ENCODE assay signal across 8 cellular contexts in genomic region chr12:53726946-53727309, GRCh38. TPM values are rescaled to one million over a fixed set of nuclear protein-coding genes. Genes with fewer than 3 reads are reported as not detected.
DNase-seq lines count a peak whose midpoint lies in the region; ATAC-seq and TF ChIP-seq lines count a peak whose summit lies in the region.

No MANE protein-coding gene starts in this region.

- peaks cover 17% of the 10 kb centered on the region for H3K27me3 Mint-ChIP-seq in brain

- H3K36me3 Mint-ChIP-seq in brain: peaks cover 36% of the 10 kb centered on the region

- H3K4me1 ChIP-seq in lower lobe of right lung (peaks cover 26% of the 10 kb centered on the region), urinary bladder (ENCODE audit: insufficient read depth) (no peaks in the 10 kb centered on the region)

- WGBS in urinary bladder: 1% methylated on average over 15 of the region's 15 CpGs

- H3K27ac ChIP-seq in C4-2B: peak overlapping the region; percentile 32
- peak overlapping the region; percentile 80 for H3K27ac ChIP-seq in lower lobe of right lung
- peak overlapping the region; percentile 54 for H3K27ac ChIP-seq in urinary bladder (ENCODE audit: low read depth)

- no peaks in the 10 kb centered on the region for H3K9me3 ChIP-seq in lower lobe of right lung

- peak overlapping the region; percentile 91 to 97 (median 96) for H3K4me3 Mint-ChIP-seq in brain

- TF ChIP-seq CTCF in C4-2B (conservative IDR thresholded peaks at IDR 0.05) (no peak), brain (conservative IDR thresholded peaks at IDR 0.05) (no peak), lower lobe of right lung (IDR thresholded peaks at IDR 0.05) (no peak)

- H3K27me3 ChIP-seq in lower lobe of right lung (ENCODE audit: low read depth): no peaks in the 10 kb centered on the region

- DNase-seq in HT1080 (ENCODE audit: low read depth) (peak; percentile 41), lower lobe of right lung (no peak), KBM-7 (no peak), NCI-H1694 (lab: John Stamatoyannopoulos, UW) (no peak)
- no peak for DNase-seq in stimulated activated naive CD4-positive, alpha-beta T cell (lab: John Stamatoyannopoulos, UW)

- H3K4me3 ChIP-seq in lower lobe of right lung (peak overlapping the region; percentile 75), urinary bladder (ENCODE audit: low read depth, low read length) (peak overlapping the region; percentile 86)

- H3K36me3 ChIP-seq in lower lobe of right lung (peaks cover 32% of the 10 kb centered on the region), urinary bladder (ENCODE audit: insufficient read depth) (peaks cover 2% of the 10 kb centered on the region)

- in situ Hi-C loops in KBM-7 (cut with MboI; ENCODE audit: low pct_unique_long_range_greater_than_20kb, low sequenced_read_pairs): no loop called here

- H3K4me1 Mint-ChIP-seq in brain: peaks cover 34% of the 10 kb centered on the region

- intact Hi-C loops in lower lobe of right lung (cut with DNase I): no loop called here

- H3K9me3 Mint-ChIP-seq in brain: no peaks in the 10 kb centered on the region

- peak overlapping the region; percentile 87 to 98 (median 91) for H3K27ac Mint-ChIP-seq in brain

- ATAC-seq in lower lobe of right lung: peak; percentile 0 to 16

RNA-seq across cellular contexts. Expression of gene CALCOCO1, which starts 0.3 kb away (rescaled TPM):
- 17.0 and 24.6 TPM in 2 replicates for total RNA-seq in HT1080 (2014; rRNA removed; shearing (Covaris generic))
- 23.6 and 27.5 TPM in 2 replicates for polyA plus RNA-seq in HT1080 (2015; cell fraction: cytosol; rRNA removed)
- polyA plus RNA-seq in HT1080 (2015; cell fraction: nucleus; rRNA removed): 114 and 123 TPM in 2 replicates
- polyA plus RNA-seq in brain (ENCODE audit: insufficient read depth, low read depth, low replicate concordance) (122 TPM), urinary bladder (280 TPM)
- total RNA-seq in lower lobe of right lung (212 TPM), urinary bladder (85.4 TPM)

RNA-seq across cellular contexts. Expression of gene CISTR, which starts 24.9 kb away (rescaled TPM):
- total RNA-seq in HT1080 (2014; rRNA removed; shearing (Covaris generic)): not detected in 2 replicates
- not detected in 2 replicates for polyA plus RNA-seq in HT1080 (2015; cell fraction: cytosol; rRNA removed)
- not detected in 2 replicates for polyA plus RNA-seq in HT1080 (2015; cell fraction: nucleus; rRNA removed)
- polyA plus RNA-seq in brain (ENCODE audit: insufficient read depth, low read depth, low replicate concordance) (not detected), urinary bladder (not detected)
- total RNA-seq in lower lobe of right lung (not detected), urinary bladder (not detected)

RNA-seq across cellular contexts. Expression of gene ATP5MC2, which starts 51.0 kb away (rescaled TPM):
- total RNA-seq in HT1080 (2014; rRNA removed; shearing (Covaris generic)): 390 and 472 TPM in 2 replicates
- polyA plus RNA-seq in HT1080 (2015; cell fraction: cytosol; rRNA removed): 403 and 492 TPM in 2 replicates
- polyA plus RNA-seq in HT1080 (2015; cell fraction: nucleus; rRNA removed): 166 and 189 TPM in 2 replicates
- polyA plus RNA-seq in brain (ENCODE audit: insufficient read depth, low read depth, low replicate concordance) (614 TPM), urinary bladder (513 TPM)
- total RNA-seq in lower lobe of right lung (264 TPM), urinary bladder (109 TPM)
